In the genomic region with DNA sequence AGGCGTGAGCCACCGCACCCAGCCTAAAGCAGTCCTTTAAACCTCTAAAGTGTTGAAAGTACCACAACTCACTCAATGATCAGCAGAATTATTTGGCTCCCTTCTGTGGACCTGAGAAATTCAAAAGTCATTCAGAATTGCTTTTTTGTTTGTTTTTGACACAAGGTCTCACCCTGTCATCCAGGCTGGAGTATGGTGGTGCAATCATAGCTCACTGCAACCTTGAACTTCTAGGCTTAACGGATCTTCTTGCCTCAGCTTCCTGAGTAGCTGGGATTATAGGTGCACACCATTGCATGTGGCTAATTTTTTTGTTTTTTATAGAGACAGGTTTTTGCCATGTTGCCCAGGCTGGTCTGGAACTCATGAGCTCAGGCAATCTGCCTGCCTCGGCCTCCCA, we compare ENCODE assay signal across 1 cellular context.
TF ChIP-seq lines count a peak whose summit lies in the region.

No MANE protein-coding gene starts in this region.

TF ChIP-seq in HepG2, 621 proteins besides CTCF, POLR2A, EP300 and RAD21 (continues in another document):
- no peak for TF ChIP-seq ZFX (CRISPR knock-in tag; IDR thresholded peaks at IDR 0.05; ENCODE audit: low read depth)
- TF ChIP-seq CEBPG (CRISPR knock-in tag; IDR thresholded peaks at IDR 0.05): peak; percentile 94
- no peak for TF ChIP-seq ZMYM3 (CRISPR knock-in tag; IDR thresholded peaks at IDR 0.05)
- 0 out of 4 replicates have a peak, but pooled peaks of 1 of the 2 experiments have one; percentile 18 for TF ChIP-seq NR2F1 (CRISPR knock-in tag; IDR thresholded peaks at IDR 0.05)
- TF ChIP-seq SP1 (IDR thresholded peaks at IDR 0.05): no peak
- TF ChIP-seq SP1 (CRISPR knock-in tag; IDR thresholded peaks at IDR 0.05): no peak
- no peak for TF ChIP-seq MAZ (IDR thresholded peaks at IDR 0.05; ENCODE audit: borderline replicate concordance, low read depth, low read length)
- TF ChIP-seq MAZ (CRISPR knock-in tag; IDR thresholded peaks at IDR 0.05; ENCODE audit: low read depth): no peak
- TF ChIP-seq SAP130 (CRISPR knock-in tag; IDR thresholded peaks at IDR 0.05; ENCODE audit: low read depth): peak; percentile 69
- TF ChIP-seq, protein P1, sequence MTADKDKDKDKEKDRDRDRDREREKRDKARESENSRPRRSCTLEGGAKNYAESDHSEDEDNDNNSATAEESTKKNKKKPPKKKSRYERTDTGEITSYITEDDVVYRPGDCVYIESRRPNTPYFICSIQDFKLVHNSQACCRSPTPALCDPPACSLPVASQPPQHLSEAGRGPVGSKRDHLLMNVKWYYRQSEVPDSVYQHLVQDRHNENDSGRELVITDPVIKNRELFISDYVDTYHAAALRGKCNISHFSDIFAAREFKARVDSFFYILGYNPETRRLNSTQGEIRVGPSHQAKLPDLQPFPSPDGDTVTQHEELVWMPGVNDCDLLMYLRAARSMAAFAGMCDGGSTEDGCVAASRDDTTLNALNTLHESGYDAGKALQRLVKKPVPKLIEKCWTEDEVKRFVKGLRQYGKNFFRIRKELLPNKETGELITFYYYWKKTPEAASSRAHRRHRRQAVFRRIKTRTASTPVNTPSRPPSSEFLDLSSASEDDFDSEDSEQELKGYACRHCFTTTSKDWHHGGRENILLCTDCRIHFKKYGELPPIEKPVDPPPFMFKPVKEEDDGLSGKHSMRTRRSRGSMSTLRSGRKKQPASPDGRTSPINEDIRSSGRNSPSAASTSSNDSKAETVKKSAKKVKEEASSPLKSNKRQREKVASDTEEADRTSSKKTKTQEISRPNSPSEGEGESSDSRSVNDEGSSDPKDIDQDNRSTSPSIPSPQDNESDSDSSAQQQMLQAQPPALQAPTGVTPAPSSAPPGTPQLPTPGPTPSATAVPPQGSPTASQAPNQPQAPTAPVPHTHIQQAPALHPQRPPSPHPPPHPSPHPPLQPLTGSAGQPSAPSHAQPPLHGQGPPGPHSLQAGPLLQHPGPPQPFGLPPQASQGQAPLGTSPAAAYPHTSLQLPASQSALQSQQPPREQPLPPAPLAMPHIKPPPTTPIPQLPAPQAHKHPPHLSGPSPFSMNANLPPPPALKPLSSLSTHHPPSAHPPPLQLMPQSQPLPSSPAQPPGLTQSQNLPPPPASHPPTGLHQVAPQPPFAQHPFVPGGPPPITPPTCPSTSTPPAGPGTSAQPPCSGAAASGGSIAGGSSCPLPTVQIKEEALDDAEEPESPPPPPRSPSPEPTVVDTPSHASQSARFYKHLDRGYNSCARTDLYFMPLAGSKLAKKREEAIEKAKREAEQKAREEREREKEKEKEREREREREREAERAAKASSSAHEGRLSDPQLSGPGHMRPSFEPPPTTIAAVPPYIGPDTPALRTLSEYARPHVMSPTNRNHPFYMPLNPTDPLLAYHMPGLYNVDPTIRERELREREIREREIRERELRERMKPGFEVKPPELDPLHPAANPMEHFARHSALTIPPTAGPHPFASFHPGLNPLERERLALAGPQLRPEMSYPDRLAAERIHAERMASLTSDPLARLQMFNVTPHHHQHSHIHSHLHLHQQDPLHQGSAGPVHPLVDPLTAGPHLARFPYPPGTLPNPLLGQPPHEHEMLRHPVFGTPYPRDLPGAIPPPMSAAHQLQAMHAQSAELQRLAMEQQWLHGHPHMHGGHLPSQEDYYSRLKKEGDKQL (CRISPR knock-in tag; IDR thresholded peaks at IDR 0.05; ENCODE audit: low read depth): no peak
- TF ChIP-seq, protein P2, sequence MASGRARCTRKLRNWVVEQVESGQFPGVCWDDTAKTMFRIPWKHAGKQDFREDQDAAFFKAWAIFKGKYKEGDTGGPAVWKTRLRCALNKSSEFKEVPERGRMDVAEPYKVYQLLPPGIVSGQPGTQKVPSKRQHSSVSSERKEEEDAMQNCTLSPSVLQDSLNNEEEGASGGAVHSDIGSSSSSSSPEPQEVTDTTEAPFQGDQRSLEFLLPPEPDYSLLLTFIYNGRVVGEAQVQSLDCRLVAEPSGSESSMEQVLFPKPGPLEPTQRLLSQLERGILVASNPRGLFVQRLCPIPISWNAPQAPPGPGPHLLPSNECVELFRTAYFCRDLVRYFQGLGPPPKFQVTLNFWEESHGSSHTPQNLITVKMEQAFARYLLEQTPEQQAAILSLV (CRISPR knock-in tag; IDR thresholded peaks at IDR 0.05; ENCODE audit: borderline replicate concordance): no peak
- TF ChIP-seq, protein P3, sequence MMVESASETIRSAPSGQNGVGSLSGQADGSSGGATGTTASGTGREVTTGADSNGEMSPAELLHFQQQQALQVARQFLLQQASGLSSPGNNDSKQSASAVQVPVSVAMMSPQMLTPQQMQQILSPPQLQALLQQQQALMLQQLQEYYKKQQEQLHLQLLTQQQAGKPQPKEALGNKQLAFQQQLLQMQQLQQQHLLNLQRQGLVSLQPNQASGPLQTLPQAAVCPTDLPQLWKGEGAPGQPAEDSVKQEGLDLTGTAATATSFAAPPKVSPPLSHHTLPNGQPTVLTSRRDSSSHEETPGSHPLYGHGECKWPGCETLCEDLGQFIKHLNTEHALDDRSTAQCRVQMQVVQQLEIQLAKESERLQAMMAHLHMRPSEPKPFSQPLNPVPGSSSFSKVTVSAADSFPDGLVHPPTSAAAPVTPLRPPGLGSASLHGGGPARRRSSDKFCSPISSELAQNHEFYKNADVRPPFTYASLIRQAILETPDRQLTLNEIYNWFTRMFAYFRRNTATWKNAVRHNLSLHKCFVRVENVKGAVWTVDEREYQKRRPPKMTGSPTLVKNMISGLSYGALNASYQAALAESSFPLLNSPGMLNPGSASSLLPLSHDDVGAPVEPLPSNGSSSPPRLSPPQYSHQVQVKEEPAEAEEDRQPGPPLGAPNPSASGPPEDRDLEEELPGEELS (CRISPR knock-in tag; IDR thresholded peaks at IDR 0.05): 0 out of 2 replicates have a peak, but pooled peaks have one; percentile 29
- TF ChIP-seq, protein P4, sequence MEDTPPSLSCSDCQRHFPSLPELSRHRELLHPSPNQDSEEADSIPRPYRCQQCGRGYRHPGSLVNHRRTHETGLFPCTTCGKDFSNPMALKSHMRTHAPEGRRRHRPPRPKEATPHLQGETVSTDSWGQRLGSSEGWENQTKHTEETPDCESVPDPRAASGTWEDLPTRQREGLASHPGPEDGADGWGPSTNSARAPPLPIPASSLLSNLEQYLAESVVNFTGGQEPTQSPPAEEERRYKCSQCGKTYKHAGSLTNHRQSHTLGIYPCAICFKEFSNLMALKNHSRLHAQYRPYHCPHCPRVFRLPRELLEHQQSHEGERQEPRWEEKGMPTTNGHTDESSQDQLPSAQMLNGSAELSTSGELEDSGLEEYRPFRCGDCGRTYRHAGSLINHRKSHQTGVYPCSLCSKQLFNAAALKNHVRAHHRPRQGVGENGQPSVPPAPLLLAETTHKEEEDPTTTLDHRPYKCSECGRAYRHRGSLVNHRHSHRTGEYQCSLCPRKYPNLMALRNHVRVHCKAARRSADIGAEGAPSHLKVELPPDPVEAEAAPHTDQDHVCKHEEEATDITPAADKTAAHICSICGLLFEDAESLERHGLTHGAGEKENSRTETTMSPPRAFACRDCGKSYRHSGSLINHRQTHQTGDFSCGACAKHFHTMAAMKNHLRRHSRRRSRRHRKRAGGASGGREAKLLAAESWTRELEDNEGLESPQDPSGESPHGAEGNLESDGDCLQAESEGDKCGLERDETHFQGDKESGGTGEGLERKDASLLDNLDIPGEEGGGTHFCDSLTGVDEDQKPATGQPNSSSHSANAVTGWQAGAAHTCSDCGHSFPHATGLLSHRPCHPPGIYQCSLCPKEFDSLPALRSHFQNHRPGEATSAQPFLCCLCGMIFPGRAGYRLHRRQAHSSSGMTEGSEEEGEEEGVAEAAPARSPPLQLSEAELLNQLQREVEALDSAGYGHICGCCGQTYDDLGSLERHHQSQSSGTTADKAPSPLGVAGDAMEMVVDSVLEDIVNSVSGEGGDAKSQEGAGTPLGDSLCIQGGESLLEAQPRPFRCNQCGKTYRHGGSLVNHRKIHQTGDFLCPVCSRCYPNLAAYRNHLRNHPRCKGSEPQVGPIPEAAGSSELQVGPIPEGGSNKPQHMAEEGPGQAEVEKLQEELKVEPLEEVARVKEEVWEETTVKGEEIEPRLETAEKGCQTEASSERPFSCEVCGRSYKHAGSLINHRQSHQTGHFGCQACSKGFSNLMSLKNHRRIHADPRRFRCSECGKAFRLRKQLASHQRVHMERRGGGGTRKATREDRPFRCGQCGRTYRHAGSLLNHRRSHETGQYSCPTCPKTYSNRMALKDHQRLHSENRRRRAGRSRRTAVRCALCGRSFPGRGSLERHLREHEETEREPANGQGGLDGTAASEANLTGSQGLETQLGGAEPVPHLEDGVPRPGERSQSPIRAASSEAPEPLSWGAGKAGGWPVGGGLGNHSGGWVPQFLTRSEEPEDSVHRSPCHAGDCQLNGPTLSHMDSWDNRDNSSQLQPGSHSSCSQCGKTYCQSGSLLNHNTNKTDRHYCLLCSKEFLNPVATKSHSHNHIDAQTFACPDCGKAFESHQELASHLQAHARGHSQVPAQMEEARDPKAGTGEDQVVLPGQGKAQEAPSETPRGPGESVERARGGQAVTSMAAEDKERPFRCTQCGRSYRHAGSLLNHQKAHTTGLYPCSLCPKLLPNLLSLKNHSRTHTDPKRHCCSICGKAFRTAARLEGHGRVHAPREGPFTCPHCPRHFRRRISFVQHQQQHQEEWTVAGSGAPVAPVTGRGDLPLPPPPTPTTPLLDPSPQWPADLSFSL (CRISPR knock-in tag; IDR thresholded peaks at IDR 0.05): peak; percentile 58; the same call in 1 of the 2 replicates
- TF ChIP-seq GABPB1 (CRISPR knock-in tag; IDR thresholded peaks at IDR 0.05): peak; percentile 41; the same call in 1 of the 2 replicates
- peak; percentile 36; the same call in 1 of the 2 replicates for TF ChIP-seq NR2C2 (CRISPR knock-in tag; IDR thresholded peaks at IDR 0.05; ENCODE audit: borderline replicate concordance)
- TF ChIP-seq MBNL3 (CRISPR knock-in tag; conservative IDR thresholded peaks at IDR 0.05): no peak
- no peak for TF ChIP-seq ZBTB21 (CRISPR knock-in tag; IDR thresholded peaks at IDR 0.05)
- TF ChIP-seq FOXA1 (IDR thresholded peaks at IDR 0.05): no peak
- TF ChIP-seq FOXA1 (CRISPR knock-in tag; IDR thresholded peaks at IDR 0.05): peak; percentile 50
- TF ChIP-seq IRF2 (CRISPR knock-in tag; IDR thresholded peaks at IDR 0.05): 0 out of 2 replicates have a peak, but pooled peaks have one; percentile 45
- TF ChIP-seq, protein P5, sequence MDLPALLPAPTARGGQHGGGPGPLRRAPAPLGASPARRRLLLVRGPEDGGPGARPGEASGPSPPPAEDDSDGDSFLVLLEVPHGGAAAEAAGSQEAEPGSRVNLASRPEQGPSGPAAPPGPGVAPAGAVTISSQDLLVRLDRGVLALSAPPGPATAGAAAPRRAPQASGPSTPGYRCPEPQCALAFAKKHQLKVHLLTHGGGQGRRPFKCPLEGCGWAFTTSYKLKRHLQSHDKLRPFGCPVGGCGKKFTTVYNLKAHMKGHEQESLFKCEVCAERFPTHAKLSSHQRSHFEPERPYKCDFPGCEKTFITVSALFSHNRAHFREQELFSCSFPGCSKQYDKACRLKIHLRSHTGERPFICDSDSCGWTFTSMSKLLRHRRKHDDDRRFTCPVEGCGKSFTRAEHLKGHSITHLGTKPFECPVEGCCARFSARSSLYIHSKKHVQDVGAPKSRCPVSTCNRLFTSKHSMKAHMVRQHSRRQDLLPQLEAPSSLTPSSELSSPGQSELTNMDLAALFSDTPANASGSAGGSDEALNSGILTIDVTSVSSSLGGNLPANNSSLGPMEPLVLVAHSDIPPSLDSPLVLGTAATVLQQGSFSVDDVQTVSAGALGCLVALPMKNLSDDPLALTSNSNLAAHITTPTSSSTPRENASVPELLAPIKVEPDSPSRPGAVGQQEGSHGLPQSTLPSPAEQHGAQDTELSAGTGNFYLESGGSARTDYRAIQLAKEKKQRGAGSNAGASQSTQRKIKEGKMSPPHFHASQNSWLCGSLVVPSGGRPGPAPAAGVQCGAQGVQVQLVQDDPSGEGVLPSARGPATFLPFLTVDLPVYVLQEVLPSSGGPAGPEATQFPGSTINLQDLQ (CRISPR knock-in tag; IDR thresholded peaks at IDR 0.05): 0 out of 2 replicates have a peak, but pooled peaks have one; percentile 18
- TF ChIP-seq, protein P6, sequence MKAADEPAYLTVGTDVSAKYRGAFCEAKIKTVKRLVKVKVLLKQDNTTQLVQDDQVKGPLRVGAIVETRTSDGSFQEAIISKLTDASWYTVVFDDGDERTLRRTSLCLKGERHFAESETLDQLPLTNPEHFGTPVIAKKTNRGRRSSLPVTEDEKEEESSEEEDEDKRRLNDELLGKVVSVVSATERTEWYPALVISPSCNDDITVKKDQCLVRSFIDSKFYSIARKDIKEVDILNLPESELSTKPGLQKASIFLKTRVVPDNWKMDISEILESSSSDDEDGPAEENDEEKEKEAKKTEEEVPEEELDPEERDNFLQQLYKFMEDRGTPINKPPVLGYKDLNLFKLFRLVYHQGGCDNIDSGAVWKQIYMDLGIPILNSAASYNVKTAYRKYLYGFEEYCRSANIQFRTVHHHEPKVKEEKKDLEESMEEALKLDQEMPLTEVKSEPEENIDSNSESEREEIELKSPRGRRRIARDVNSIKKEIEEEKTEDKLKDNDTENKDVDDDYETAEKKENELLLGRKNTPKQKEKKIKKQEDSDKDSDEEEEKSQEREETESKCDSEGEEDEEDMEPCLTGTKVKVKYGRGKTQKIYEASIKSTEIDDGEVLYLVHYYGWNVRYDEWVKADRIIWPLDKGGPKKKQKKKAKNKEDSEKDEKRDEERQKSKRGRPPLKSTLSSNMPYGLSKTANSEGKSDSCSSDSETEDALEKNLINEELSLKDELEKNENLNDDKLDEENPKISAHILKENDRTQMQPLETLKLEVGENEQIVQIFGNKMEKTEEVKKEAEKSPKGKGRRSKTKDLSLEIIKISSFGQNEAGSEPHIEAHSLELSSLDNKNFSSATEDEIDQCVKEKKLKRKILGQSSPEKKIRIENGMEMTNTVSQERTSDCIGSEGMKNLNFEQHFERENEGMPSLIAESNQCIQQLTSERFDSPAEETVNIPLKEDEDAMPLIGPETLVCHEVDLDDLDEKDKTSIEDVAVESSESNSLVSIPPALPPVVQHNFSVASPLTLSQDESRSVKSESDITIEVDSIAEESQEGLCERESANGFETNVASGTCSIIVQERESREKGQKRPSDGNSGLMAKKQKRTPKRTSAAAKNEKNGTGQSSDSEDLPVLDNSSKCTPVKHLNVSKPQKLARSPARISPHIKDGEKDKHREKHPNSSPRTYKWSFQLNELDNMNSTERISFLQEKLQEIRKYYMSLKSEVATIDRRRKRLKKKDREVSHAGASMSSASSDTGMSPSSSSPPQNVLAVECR (CRISPR knock-in tag; IDR thresholded peaks at IDR 0.05; ENCODE audit: borderline replicate concordance): peak; percentile 30; the same call in 1 of the 2 replicates
- TF ChIP-seq TEAD3 (CRISPR knock-in tag; optimal IDR thresholded peaks at IDR 0.05; ENCODE audit: borderline replicate concordance): peak; percentile 55
- 0 out of 2 replicates have a peak, but pooled peaks have one; percentile 27 for TF ChIP-seq MIER3 (CRISPR knock-in tag; IDR thresholded peaks at IDR 0.05; ENCODE audit: borderline replicate concordance)
- TF ChIP-seq, protein P7, sequence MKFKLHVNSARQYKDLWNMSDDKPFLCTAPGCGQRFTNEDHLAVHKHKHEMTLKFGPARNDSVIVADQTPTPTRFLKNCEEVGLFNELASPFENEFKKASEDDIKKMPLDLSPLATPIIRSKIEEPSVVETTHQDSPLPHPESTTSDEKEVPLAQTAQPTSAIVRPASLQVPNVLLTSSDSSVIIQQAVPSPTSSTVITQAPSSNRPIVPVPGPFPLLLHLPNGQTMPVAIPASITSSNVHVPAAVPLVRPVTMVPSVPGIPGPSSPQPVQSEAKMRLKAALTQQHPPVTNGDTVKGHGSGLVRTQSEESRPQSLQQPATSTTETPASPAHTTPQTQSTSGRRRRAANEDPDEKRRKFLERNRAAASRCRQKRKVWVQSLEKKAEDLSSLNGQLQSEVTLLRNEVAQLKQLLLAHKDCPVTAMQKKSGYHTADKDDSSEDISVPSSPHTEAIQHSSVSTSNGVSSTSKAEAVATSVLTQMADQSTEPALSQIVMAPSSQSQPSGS (CRISPR knock-in tag; IDR thresholded peaks at IDR 0.05): peak; percentile 60; the same call in 1 of the 2 replicates
- TF ChIP-seq ZNF296 (CRISPR knock-in tag; conservative IDR thresholded peaks at IDR 0.05): no peak
